Comparison of ENCODE assay signal across 7 cellular contexts in the genomic region with DNA sequence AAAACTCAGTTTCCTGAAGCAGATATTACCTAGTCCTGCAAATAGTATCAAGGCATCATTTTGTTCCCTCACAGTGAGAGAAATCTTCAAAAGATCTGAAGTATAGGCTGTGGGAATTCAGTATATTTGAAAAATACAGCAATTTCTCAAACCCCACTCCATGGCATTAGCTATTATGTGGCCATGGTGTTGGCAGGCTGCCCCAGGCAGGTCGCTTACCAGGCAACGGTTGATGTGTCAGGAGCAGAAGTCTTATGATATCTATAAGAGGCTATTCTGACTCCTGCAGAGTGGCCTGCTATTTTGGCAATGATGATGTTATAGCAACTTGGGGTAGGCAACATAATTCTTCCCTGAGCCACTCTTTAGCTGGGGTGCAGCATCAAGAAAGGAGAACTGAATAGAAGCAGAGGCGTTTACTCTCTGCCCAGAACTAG.
DNase-seq lines count a peak whose midpoint lies in the region; ATAC-seq, FAIRE-seq and TF ChIP-seq lines count a peak whose summit lies in the region.

No MANE protein-coding gene starts in this region.

- intact Hi-C loops in pancreas (cut with DNase I), result no loop called here

- DNase-seq in caudate nucleus (lab: John Stamatoyannopoulos, UW), result peak in 4 of 61 donors; percentile 3 to 17 (median 8)
- DNase-seq in pancreas, result peak in 4 of 6 donors; percentile 11 to 47 (median 30)
- DNase-seq in HFFc6, result no peak
- DNase-seq in activated CD8-positive, alpha-beta memory T cell treated with anti-CD3 and anti-CD28 coated beads, Interleukin-2, amount 50 U/mL, for 48 hours, result no peak
- DNase-seq in foreskin melanocyte, result no peak

- peak; percentile 53 for ATAC-seq in GM21447 (IDR thresholded peaks at IDR 0.05; ENCODE audit: unreplicated experiment)
- peak; percentile 31 for ATAC-seq in HG03520 (IDR thresholded peaks at IDR 0.05; ENCODE audit: unreplicated experiment)
- peak in 3 of 4 donors; percentile 57 to 72 (median 58) for ATAC-seq in pancreas

- H3K36me3 ChIP-seq in pancreas, result no peaks in the 10 kb centered on the region

- H3K9me3 Mint-ChIP-seq in HFFc6, result peaks cover 65% of the 10 kb centered on the region

- no peaks in the 10 kb centered on the region for H3K4me1 ChIP-seq in pancreas

- no peak overlapping the region for H3K4me3 Mint-ChIP-seq in HFFc6

- no peak for FAIRE-seq in pancreas (lab: Jason Lieb, UNC)

- H3K9me3 ChIP-seq in pancreas, result no peaks in the 10 kb centered on the region

- no peak overlapping the region for H3K27ac Mint-ChIP-seq in HFFc6

- TF ChIP-seq CTCF in pancreas (IDR thresholded peaks at IDR 0.05) (no peak), HFFc6 (IDR thresholded peaks at IDR 0.05) (no peak)

- H3K4me3 ChIP-seq in pancreas, result no peak overlapping the region

- H3K36me3 Mint-ChIP-seq in HFFc6 (ENCODE audit: low read depth), result no peaks in the 10 kb centered on the region; the same call in 1 of the 2 replicates

- no peaks in the 10 kb centered on the region for H3K27me3 ChIP-seq in pancreas

- no peaks in the 10 kb centered on the region for H3K4me1 Mint-ChIP-seq in HFFc6 (ENCODE audit: low read depth)

- H3K27ac ChIP-seq in caudate nucleus (ENCODE audit: low read depth, low read length) (peak overlapping the region; percentile 90), pancreas (peak overlapping the region in 2 of 4 donors; percentile 53 to 54)

- WGBS in pancreas, 2 donors, result 60 to 71% methylated on average over 3 of the region's 3 CpGs

- H3K27me3 Mint-ChIP-seq in HFFc6 (ENCODE audit: insufficient read depth), result no peaks in the 10 kb centered on the region

Comparison
In these comparisons a context has a peak if more than half of its experiments do, and no peak if none do; other contexts are left out.
1. DNase-seq: peak in pancreas (4 of 6); none in HFFc6 (single experiment), activated CD8-positive, alpha-beta memory T cell treated with anti-CD3 and anti-CD28 coated beads, Interleukin-2, amount 50 U/mL, for 48 hours (single experiment) and foreskin melanocyte (single experiment).
2. Peak in every context shown above with its lines, with median percentiles within 50 percentile points of each other: ATAC-seq.